Comparison of ENCODE assay signal across 22 cellular contexts in the genomic region with DNA sequence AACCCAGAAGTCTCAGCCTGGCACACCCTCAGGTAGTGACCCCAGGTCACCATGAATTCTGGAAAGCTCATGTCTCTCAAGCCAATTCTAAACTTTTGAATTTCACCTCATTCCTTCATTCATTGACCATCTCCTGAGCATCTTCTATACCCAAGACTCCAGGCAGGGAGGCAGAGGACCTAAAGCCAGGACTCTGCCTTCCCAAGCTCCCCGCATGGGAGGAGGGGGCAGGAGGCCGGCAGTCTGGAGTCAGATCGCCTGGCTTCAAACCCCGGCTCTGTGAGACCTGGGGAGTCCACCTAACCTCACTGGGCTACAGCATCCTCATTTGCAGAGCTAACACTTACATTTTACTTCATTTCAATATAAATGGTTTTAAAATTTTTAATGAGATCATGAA.
"Had no signal": no experiment of that assay in that cellular context is flagged by ENCODE, and none has a peak within 500 bp of the region (broad histone marks: within the 10 kb centered on the region; RNA-seq: fewer than 3 reads in every experiment).

No MANE protein-coding gene starts in this region.

- DNase-seq: activated CD4-positive, alpha-beta T cell treated with anti-CD3 and anti-CD28 coated beads for 36 hours; activated CD4-positive, alpha-beta T cell treated with anti-CD3 and anti-CD28 coated beads, Interleukin-2, amount 50 U/mL, for 4 hours; activated CD4-positive, CD25-positive, alpha-beta regulatory T cell; activated gamma-delta T cell; activated naive CD4-positive, alpha-beta T cell treated with anti-CD3 and anti-CD28 coated beads, Interleukin-2, amount 10 ng/mL, durations not matched to agents 7 days and 5 days; activated T-cell treated with anti-CD3 and anti-CD28 coated beads for 4 hours; activated T-cell treated with anti-CD3 and anti-CD28 coated beads, Interleukin-2, amount 50 U/mL, for 72 hours; amygdala; central memory CD4-positive, alpha-beta T cell; left colon; midbrain; naive thymus-derived CD4-positive, alpha-beta T cell; occipital lobe; stimulated activated CD4-positive, alpha-beta T cell treated with anti-CD3 and anti-CD28 coated beads, Interleukin-4, amount 100 ng/mL, for 24 hours; stimulated activated naive CD8-positive, alpha-beta T cell treated with anti-CD3 and anti-CD28 coated beads, Interleukin-15, amount 100 ng/mL, for 72 hours; substantia nigra; uterus had no signal

- H3K79me2 ChIP-seq: hepatocyte had no signal

- H3K27me3 ChIP-seq: gastroesophageal sphincter, hepatocyte, uterus had no signal

- ATAC-seq: activated CD4-positive, alpha-beta T cell treated with anti-CD3 and anti-CD28 coated beads for 36 hours; activated T-cell treated with anti-CD3 and anti-CD28 coated beads, Interleukin-2, amount 50 U/mL, for 72 hours; gastroesophageal sphincter; left colon; naive thymus-derived CD4-positive, alpha-beta T cell; right cardiac atrium; stimulated activated memory B cell treated with anti-CD40 and anti-IgM and Interleukin-4, amounts not matched to agents 10 μg/mL and 1 μg/mL and 100 μg/mL, for 72 hours had no signal

- H3K27ac ChIP-seq: gastroesophageal sphincter, hepatocyte, uterus had no signal

- FAIRE-seq: endothelial cell of umbilical vein had no signal

- H3K4me3 ChIP-seq: gastroesophageal sphincter, hepatocyte, uterus had no signal

- H3K36me3 ChIP-seq: gastroesophageal sphincter, uterus had no signal

- H2AFZ ChIP-seq: hepatocyte had no signal

- H3K4me2 ChIP-seq: hepatocyte had no signal

- H3K9me3 ChIP-seq: gastroesophageal sphincter, uterus had no signal
